12 cellular contexts compared by ENCODE assay signal in genomic region chr3:188279696-188280398, GRCh38.
DNase-seq lines count a peak whose midpoint lies in the region; ATAC-seq, FAIRE-seq and TF ChIP-seq lines count a peak whose summit lies in the region.
"Had no signal": no experiment of that assay in that cellular context is flagged by ENCODE, and none has a peak within 500 bp of the region (broad histone marks: within the 10 kb centered on the region; RNA-seq: fewer than 3 reads in every experiment).

No MANE protein-coding gene starts in this region.

- POLR2A ChIA-PET in A549 (lab: Yijun Ruan, JAX) = no interaction called here
- POLR2A ChIA-PET in IMR-90 (lab: Charles Lee; ENCODE audit: unreplicated experiment) = no interaction called here

- H4K91ac ChIP-seq in IMR-90 (ENCODE audit: insufficient read depth, low read depth, low read length) = no peak overlapping the region

- H3K9ac ChIP-seq in IMR-90 (ENCODE audit: low read depth, low read length) = no peak overlapping the region

- ATAC-seq in A549 = no peak
- ATAC-seq in IMR-90 (ENCODE audit: low read depth) = no peak
- no peak for ATAC-seq in activated T-helper 17 cell treated with anti-CD3 and anti-CD28 coated beads, Interleukin-2, amount 50 U/mL, for 72 hours (replicated peaks)
- ATAC-seq in stimulated activated naive B cell treated with anti-CD40 and anti-IgM and Interleukin-4, amounts not matched to agents 10 μg/mL and 1 μg/mL and 100 μg/mL, for 72 hours (replicated peaks) = no peak

- peak overlapping the region; percentile 47 for H2AK9ac ChIP-seq in IMR-90 (replicated peaks; ENCODE audit: low read depth, low read length, poor library complexity)

- no peak overlapping the region for H2AFZ ChIP-seq in IMR-90 (replicated peaks; ENCODE audit: low read length, poor library complexity)

- BruUV-seq in IMR-90 (replicated peaks; lab: Mats Ljungman, UMichigan) = no TSS peak

- no peak for FAIRE-seq in A549 (lab: Jason Lieb, UNC)

- DNase-seq in A549 (ENCODE audit: low read depth in 1 of 2, low spot score in 1 of 2) (no peak), IMR-90 (peak; percentile 49), mesothelial cell of epicardium (ENCODE audit: low spot score in 2 of 2, unreplicated experiment in 2 of 2) (no peak), SW 1271 (lab: John Stamatoyannopoulos, UW) (no peak), SHP77 treated with DMSO at 0.1 percent for 48 hours (lab: John Stamatoyannopoulos, UW) (no peak)
- DNase-seq in NK-92 treated with Interleukin-12 subunit alpha and Interleukin-12 subunit beta, amount 100 ng/mL, for 24 hours (lab: John Stamatoyannopoulos, UW) = no peak
- no peak for DNase-seq in stimulated activated naive B cell treated with anti-CD40 and anti-IgM and Interleukin-4, amounts not matched to agents 10 μg/mL and 1 μg/mL and 100 μg/mL, for 72 hours
- DNase-seq: activated naive CD4-positive, alpha-beta T cell treated with Interleukin-2 at 50 U/mL for 16 hours; occipital lobe had no signal

- H2BK20ac ChIP-seq in IMR-90 (ENCODE audit: low read depth, low read length) = peak overlapping the region; percentile 62

- no peak overlapping the region for H3K56ac ChIP-seq in IMR-90 (ENCODE audit: extremely low read depth, insufficient read depth, low read length)

- H3K27ac ChIP-seq in A549 = peak overlapping the region; percentile 37 to 65; a peak in 4 of 6 replicates
- no peak overlapping the region for H3K27ac ChIP-seq in IMR-90 (ENCODE audit: insufficient read depth, low read length)
- H3K27ac ChIP-seq: HL-60 had no signal

- H2BK5ac ChIP-seq in IMR-90 (ENCODE audit: low read depth, low read length, poor library complexity, severe bottlenecking) = peak overlapping the region; percentile 20

- in situ Hi-C loops in IMR-90 (cut with MboI; ENCODE audit: low sequenced_read_pairs) = no loop called here

- CTCF ChIA-PET in A549 (lab: Yijun Ruan, JAX) (interaction anchor here (3.5 kb wide), 1 partner anchor 540 kb away, joined by 19 read pairs; no protein-coding TSS in a partner anchor), IMR-90 (lab: Yijun Ruan, JAX) (no interaction called here)

- H3K4me3 ChIP-seq in A549 (no peak overlapping the region), IMR-90 (ENCODE audit: insufficient read depth, low read depth, low read length) (no peak overlapping the region)

- no peaks in the 10 kb centered on the region for H3K9me3 ChIP-seq in A549
- no peaks in the 10 kb centered on the region for H3K9me3 ChIP-seq in IMR-90 (ENCODE audit: control insufficient read depth, insufficient read depth, low read length)

- no peak for TF ChIP-seq POLR2A in A549 (IDR thresholded peaks at IDR 0.05; ENCODE audit: low read length)
- TF ChIP-seq POLR2A in IMR-90 (IDR thresholded peaks at IDR 0.05; ENCODE audit: low read depth, low read length) = no peak

- no peak for TF ChIP-seq RAD21 in A549 (conservative IDR thresholded peaks at IDR 0.05 in 1 of 2, IDR thresholded peaks at IDR 0.05 in 1 of 2)
- TF ChIP-seq RAD21 in IMR-90 (IDR thresholded peaks at IDR 0.05; ENCODE audit: low read length) = no peak

- H3K14ac ChIP-seq in IMR-90 (replicated peaks; ENCODE audit: low read depth, low read length) = peak overlapping the region; percentile 66

- H3K4me1 Mint-ChIP-seq in activated T-helper 17 cell treated with anti-CD3 and anti-CD28 coated beads, Interleukin-2, amount 50 U/mL, for 72 hours = peaks cover 24% of the 10 kb centered on the region
- H3K4me1 Mint-ChIP-seq in mesothelial cell of epicardium = peaks cover 33% of the 10 kb centered on the region
- H3K4me1 Mint-ChIP-seq in stimulated activated naive B cell treated with anti-CD40 and anti-IgM and Interleukin-4, amounts not matched to agents 10 μg/mL and 1 μg/mL and 100 μg/mL, for 72 hours = peaks cover 31 to 62% of the 10 kb centered on the region in 2 donors

- 85% methylated on average over 6 of the region's 6 CpGs for WGBS in A549 (ENCODE audit: missing lambda C conversion rate)
- WGBS in IMR-90 (ENCODE audit: extremely low coverage in 2 of 2, insufficient read length in 1 of 2), 2 experiments = 95% methylated on average over 3 of the region's 6 CpGs; no CpG with 5 or more reads in 1 of the 2 experiments

- peaks cover 47 to 91% of the 10 kb centered on the region in 2 experiments for H3K79me1 ChIP-seq in IMR-90 (ENCODE audit: low read depth in 1 of 2, low read length in 2 of 2)

- H3K4me1 ChIP-seq in A549 (peaks cover 72% of the 10 kb centered on the region), IMR-90 (ENCODE audit: control insufficient read depth, insufficient read depth, low read length) (peaks cover 23% of the 10 kb centered on the region)

- peak overlapping the region; percentile 49; the same call in 1 of the 2 replicates for H3K23ac ChIP-seq in IMR-90 (ENCODE audit: low read depth, low read length)

- H2BK15ac ChIP-seq in IMR-90 (ENCODE audit: low read depth, low read length) = peak overlapping the region; percentile 74; the same call in 2 of the 3 replicates

- no peak for TF ChIP-seq CTCF in A549 (IDR thresholded peaks at IDR 0.05)
- TF ChIP-seq CTCF in IMR-90 (conservative IDR thresholded peaks at IDR 0.05; ENCODE audit: low read depth, low read length) = no peak
- TF ChIP-seq CTCF in mesothelial cell of epicardium (IDR thresholded peaks at IDR 0.05; ENCODE audit: unreplicated experiment) = no peak

- no peaks in the 10 kb centered on the region for H3K9me3 Mint-ChIP-seq in activated T-helper 17 cell treated with anti-CD3 and anti-CD28 coated beads, Interleukin-2, amount 50 U/mL, for 72 hours
- H3K9me3 Mint-ChIP-seq in mesothelial cell of epicardium = no peaks in the 10 kb centered on the region
- H3K9me3 Mint-ChIP-seq in stimulated activated naive B cell treated with anti-CD40 and anti-IgM and Interleukin-4, amounts not matched to agents 10 μg/mL and 1 μg/mL and 100 μg/mL, for 72 hours = no peaks in the 10 kb centered on the region
- H3K9me3 Mint-ChIP-seq: T-helper 2 cell treated with Interferon-gamma antibody and Interleukin-4, amounts not matched to agents 5 μg/mL and 100 μg/mL, for 36 hours had no signal

- peak overlapping the region; percentile 77 for H2BK120ac ChIP-seq in IMR-90 (ENCODE audit: low read depth, low read length)

- intact Hi-C loops in IMR-90 (cut with micrococcal nuclease) = no loop called here

- TF ChIP-seq EP300 in A549 (IDR thresholded peaks at IDR 0.05) = no peak

- H3K36me3 ChIP-seq in IMR-90 (ENCODE audit: control insufficient read depth, insufficient read depth, low read length) = peaks cover 4% of the 10 kb centered on the region

- no peak overlapping the region for H3K4me3 Mint-ChIP-seq in activated T-helper 17 cell treated with anti-CD3 and anti-CD28 coated beads, Interleukin-2, amount 50 U/mL, for 72 hours
- no peak overlapping the region for H3K4me3 Mint-ChIP-seq in mesothelial cell of epicardium
- H3K4me3 Mint-ChIP-seq in stimulated activated naive B cell treated with anti-CD40 and anti-IgM and Interleukin-4, amounts not matched to agents 10 μg/mL and 1 μg/mL and 100 μg/mL, for 72 hours = no peak overlapping the region
- H3K4me3 Mint-ChIP-seq: T-helper 2 cell treated with Interferon-gamma antibody and Interleukin-4, amounts not matched to agents 5 μg/mL and 100 μg/mL, for 36 hours had no signal

- H3K4ac ChIP-seq in IMR-90 (ENCODE audit: low read depth, low read length) = peak overlapping the region; percentile 61; the same call in 1 of the 2 replicates

- dilution Hi-C loops in IMR-90 (cut with HindIII; ENCODE audit: low sequenced_read_pairs, unreplicated experiment) = no loop called here

- peak overlapping the region; percentile 32 for H3K27ac Mint-ChIP-seq in activated T-helper 17 cell treated with anti-CD3 and anti-CD28 coated beads, Interleukin-2, amount 50 U/mL, for 72 hours
- peak overlapping the region; percentile 81 for H3K27ac Mint-ChIP-seq in mesothelial cell of epicardium
- H3K27ac Mint-ChIP-seq in stimulated activated naive B cell treated with anti-CD40 and anti-IgM and Interleukin-4, amounts not matched to agents 10 μg/mL and 1 μg/mL and 100 μg/mL, for 72 hours = no peak overlapping the region
- H3K27ac Mint-ChIP-seq: T-helper 2 cell treated with Interferon-gamma antibody and Interleukin-4, amounts not matched to agents 5 μg/mL and 100 μg/mL, for 36 hours had no signal

- H3K9me1 ChIP-seq in IMR-90 (ENCODE audit: insufficient read depth, low read length) = peaks cover 56% of the 10 kb centered on the region

- H4K8ac ChIP-seq in IMR-90 (ENCODE audit: low read depth in 2 of 2, low read length in 2 of 2) = peak overlapping the region in 1 of 2 experiments; percentile 55; a peak in 1 of 4 replicates

- peaks cover 3% of the 10 kb centered on the region for H3K27me3 Mint-ChIP-seq in activated T-helper 17 cell treated with anti-CD3 and anti-CD28 coated beads, Interleukin-2, amount 50 U/mL, for 72 hours
- H3K27me3 Mint-ChIP-seq in mesothelial cell of epicardium (ENCODE audit: low read depth) = no peaks in the 10 kb centered on the region
- no peaks in the 10 kb centered on the region for H3K27me3 Mint-ChIP-seq in stimulated activated naive B cell treated with anti-CD40 and anti-IgM and Interleukin-4, amounts not matched to agents 10 μg/mL and 1 μg/mL and 100 μg/mL, for 72 hours

- H2AK5ac ChIP-seq in IMR-90 (ENCODE audit: low read depth, low read length) = peak overlapping the region; percentile 34

- peak overlapping the region; percentile 24; the same call in 1 of the 2 replicates for H3K18ac ChIP-seq in IMR-90 (ENCODE audit: low read depth, low read length)

- H3K4me2 ChIP-seq in A549 (peak overlapping the region; percentile 51), IMR-90 (ENCODE audit: low read depth, low read length) (no peak overlapping the region)

- no peak overlapping the region for H4K5ac ChIP-seq in IMR-90 (ENCODE audit: low read depth, low read length)

- peaks cover 46% of the 10 kb centered on the region for H4K20me1 ChIP-seq in IMR-90 (ENCODE audit: insufficient read depth, low read length)

- H3K27me3 ChIP-seq in IMR-90 (ENCODE audit: control insufficient read depth, insufficient read depth, low read length) = no peaks in the 10 kb centered on the region

- H3K36me3 Mint-ChIP-seq in activated T-helper 17 cell treated with anti-CD3 and anti-CD28 coated beads, Interleukin-2, amount 50 U/mL, for 72 hours (ENCODE audit: low read depth) = peaks cover 14% of the 10 kb centered on the region
- peaks cover 3% of the 10 kb centered on the region for H3K36me3 Mint-ChIP-seq in mesothelial cell of epicardium
- H3K36me3 Mint-ChIP-seq in stimulated activated naive B cell treated with anti-CD40 and anti-IgM and Interleukin-4, amounts not matched to agents 10 μg/mL and 1 μg/mL and 100 μg/mL, for 72 hours = peaks cover 8 to 27% of the 10 kb centered on the region in 2 donors

TF ChIP-seq in A549, 52 proteins besides CTCF, POLR2A, EP300 and RAD21:
- TF ChIP-seq PHF8 (IDR thresholded peaks at IDR 0.05; ENCODE audit: borderline replicate concordance, low read depth) = no peak

TF ChIP-seq in IMR-90, 13 proteins besides CTCF, POLR2A, EP300 and RAD21 (continues in another document):
- no peak for TF ChIP-seq CHD1 (IDR thresholded peaks at IDR 0.05; ENCODE audit: low read depth, low read length)
- no peak for TF ChIP-seq BHLHE40 (IDR thresholded peaks at IDR 0.05; ENCODE audit: low read depth, low read length)
- no peak for TF ChIP-seq SMC3 (IDR thresholded peaks at IDR 0.05; ENCODE audit: low read depth, low read length)
- TF ChIP-seq CEBPB (IDR thresholded peaks at IDR 0.05; ENCODE audit: low read depth, low read length) = no peak
- no peak for TF ChIP-seq FOS (IDR thresholded peaks at IDR 0.05; ENCODE audit: low read depth, low read length)
- no peak for TF ChIP-seq MAFK (IDR thresholded peaks at IDR 0.05; ENCODE audit: low read depth, low read length)
